Comparison of ENCODE assay signal across 15 cellular contexts in the genomic region with DNA sequence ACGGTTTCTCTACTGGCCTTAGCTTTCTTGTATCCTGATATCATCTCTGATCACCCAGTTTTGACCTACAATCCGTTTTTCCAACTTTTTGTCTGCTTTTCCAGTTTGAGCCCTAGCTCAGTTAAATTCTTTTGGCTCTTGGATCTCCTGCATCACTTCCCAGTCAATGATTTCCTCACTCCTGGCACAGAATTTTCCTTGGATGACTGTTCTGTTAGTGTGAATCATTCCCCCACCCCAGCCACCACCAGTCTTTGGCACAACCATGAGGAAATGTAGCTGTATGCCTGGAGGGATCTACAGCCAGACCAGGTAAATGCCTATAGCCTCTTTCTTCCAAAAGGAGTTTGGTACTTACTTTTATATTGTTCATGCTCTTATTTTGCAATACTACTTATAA.
DNase-seq lines count a peak whose midpoint lies in the region; ATAC-seq and TF ChIP-seq lines count a peak whose summit lies in the region.
"Had no signal": no experiment of that assay in that cellular context is flagged by ENCODE, and none has a peak within 500 bp of the region (broad histone marks: within the 10 kb centered on the region; RNA-seq: fewer than 3 reads in every experiment).

No MANE protein-coding gene starts in this region.

- H3K9ac ChIP-seq in adipocyte (ENCODE audit: low read length) = peak overlapping the region; percentile 32

- 52 to 62% methylated on average over 2 of the region's 2 CpGs for WGBS in sigmoid colon, 2 donors

- TF ChIP-seq POLR2A in sigmoid colon (IDR thresholded peaks at IDR 0.05) = no peak

- no peak overlapping the region for H3K27ac ChIP-seq in sigmoid colon
- no peak overlapping the region for H3K27ac ChIP-seq in CD8-positive, alpha-beta memory T cell (ENCODE audit: low read depth, low read length)
- H3K27ac ChIP-seq: upper lobe of left lung had no signal

- H3K36me3 ChIP-seq in adipocyte (ENCODE audit: control insufficient read depth, insufficient read depth, low read length, severe bottlenecking) = no peaks in the 10 kb centered on the region
- no peaks in the 10 kb centered on the region for H3K36me3 ChIP-seq in sigmoid colon
- no peaks in the 10 kb centered on the region for H3K36me3 ChIP-seq in CD8-positive, alpha-beta memory T cell (ENCODE audit: insufficient read depth, low read length)
- H3K36me3 ChIP-seq: upper lobe of left lung had no signal

- CTCF ChIA-PET in CD8-positive, alpha-beta memory T cell (lab: Charles Lee) = no interaction called here

- H3K27me3 Mint-ChIP-seq in CD8-positive, alpha-beta memory T cell = peaks cover 0 to 4% of the 10 kb centered on the region in 2 donors

- POLR2A ChIA-PET in CD8-positive, alpha-beta memory T cell (lab: Charles Lee) = no interaction called here

- DNase-seq in GM03348 (ENCODE audit: low spot score) (peak; percentile 85), adipocyte (ENCODE audit: low read depth) (peak; percentile 87), glomerular visceral epithelial cell (ENCODE audit: extremely low spot score) (peak; percentile 87), sigmoid colon (peak; percentile 84), activated gamma-delta T cell (lab: John Stamatoyannopoulos, UW) (no peak), SIG-M5 (lab: John Stamatoyannopoulos, UW) (no peak)
- no peak for DNase-seq in CD8-positive, alpha-beta memory T cell
- DNase-seq: activated CD8-positive, alpha-beta T cell treated with anti-CD3 and anti-CD28 coated beads, Interleukin-2, amount 10 ng/mL, durations not matched to agents 7 days and 5 days; DMS 273 treated with DMSO at 0.1 percent for 48 hours; hippocampal formation; NCI-H2029 treated with DMSO at 0.1 percent for 48 hours; nephron progenitor cell; SHP77 treated with DMSO at 0.1 percent for 48 hours; upper lobe of left lung had no signal

- H3K27me3 ChIP-seq in adipocyte (replicated peaks; ENCODE audit: control insufficient read depth, insufficient read depth, low read length) (no peaks in the 10 kb centered on the region), sigmoid colon (no peaks in the 10 kb centered on the region)
- no peaks in the 10 kb centered on the region for H3K27me3 ChIP-seq in CD8-positive, alpha-beta memory T cell (ENCODE audit: insufficient read depth, low read length, poor library complexity, severe bottlenecking)
- H3K27me3 ChIP-seq: upper lobe of left lung had no signal

- H3K9me3 Mint-ChIP-seq in CD8-positive, alpha-beta memory T cell = peaks cover 0 to 2% (median 0%) of the 10 kb centered on the region in 5 donors
- H3K9me3 Mint-ChIP-seq: nephron progenitor cell had no signal

- no peaks in the 10 kb centered on the region for H3K4me1 Mint-ChIP-seq in CD8-positive, alpha-beta memory T cell
- H3K4me1 Mint-ChIP-seq: nephron progenitor cell had no signal

- no peak for TF ChIP-seq EP300 in sigmoid colon (IDR thresholded peaks at IDR 0.05)

- no peak for TF ChIP-seq CTCF in sigmoid colon (IDR thresholded peaks at IDR 0.05)

- no peak overlapping the region for H3K4me3 Mint-ChIP-seq in CD8-positive, alpha-beta memory T cell
- H3K4me3 Mint-ChIP-seq: activated CD8-positive, alpha-beta T cell treated with anti-CD3 and anti-CD28 coated beads, Interleukin-2, amount 10 ng/mL, durations not matched to agents 7 days and 5 days; nephron progenitor cell had no signal

- intact Hi-C loops in sigmoid colon (cut with DNase I) = no loop called here

- no peak for ATAC-seq in HG03095 (IDR thresholded peaks at IDR 0.05; ENCODE audit: unreplicated experiment)
- ATAC-seq: activated CD8-positive, alpha-beta T cell treated with anti-CD3 and anti-CD28 coated beads, Interleukin-2, amount 10 ng/mL, durations not matched to agents 7 days and 5 days had no signal

- H3K36me3 Mint-ChIP-seq in CD8-positive, alpha-beta memory T cell = no peaks in the 10 kb centered on the region

- H3K4me3 ChIP-seq in adipocyte (ENCODE audit: low read length) (peak overlapping the region; percentile 4), sigmoid colon (no peak overlapping the region)
- H3K4me3 ChIP-seq in CD8-positive, alpha-beta memory T cell (ENCODE audit: low read length) = no peak overlapping the region
- H3K4me3 ChIP-seq: upper lobe of left lung had no signal

- H3K9me3 ChIP-seq in adipocyte (ENCODE audit: control insufficient read depth, low read length) (no peaks in the 10 kb centered on the region), sigmoid colon (no peaks in the 10 kb centered on the region)
- H3K9me3 ChIP-seq in CD8-positive, alpha-beta memory T cell (ENCODE audit: low read length) = no peaks in the 10 kb centered on the region
- H3K9me3 ChIP-seq: upper lobe of left lung had no signal

- H3K4me1 ChIP-seq in adipocyte (ENCODE audit: control insufficient read depth, insufficient read depth, low read length) (peaks cover 23% of the 10 kb centered on the region), sigmoid colon (no peaks in the 10 kb centered on the region)
- no peaks in the 10 kb centered on the region for H3K4me1 ChIP-seq in CD8-positive, alpha-beta memory T cell (ENCODE audit: insufficient read depth, low read length)
- H3K4me1 ChIP-seq: upper lobe of left lung had no signal

- H3K27ac Mint-ChIP-seq in CD8-positive, alpha-beta memory T cell = peak overlapping the region in 1 of 8 donors; percentile 44
- H3K27ac Mint-ChIP-seq: activated CD8-positive, alpha-beta T cell treated with anti-CD3 and anti-CD28 coated beads, Interleukin-2, amount 10 ng/mL, durations not matched to agents 7 days and 5 days; nephron progenitor cell had no signal

Comparison
In these comparisons a context has a peak if more than half of its experiments do, and no peak if none do; other contexts are left out.
1. DNase-seq: peak in GM03348 (single experiment), adipocyte (single experiment), glomerular visceral epithelial cell (single experiment) and sigmoid colon (single experiment); none in CD8-positive, alpha-beta memory T cell (0 of 5), activated gamma-delta T cell (single experiment) and SIG-M5 (single experiment).